22 cellular contexts compared by ENCODE assay signal in the genomic region with DNA sequence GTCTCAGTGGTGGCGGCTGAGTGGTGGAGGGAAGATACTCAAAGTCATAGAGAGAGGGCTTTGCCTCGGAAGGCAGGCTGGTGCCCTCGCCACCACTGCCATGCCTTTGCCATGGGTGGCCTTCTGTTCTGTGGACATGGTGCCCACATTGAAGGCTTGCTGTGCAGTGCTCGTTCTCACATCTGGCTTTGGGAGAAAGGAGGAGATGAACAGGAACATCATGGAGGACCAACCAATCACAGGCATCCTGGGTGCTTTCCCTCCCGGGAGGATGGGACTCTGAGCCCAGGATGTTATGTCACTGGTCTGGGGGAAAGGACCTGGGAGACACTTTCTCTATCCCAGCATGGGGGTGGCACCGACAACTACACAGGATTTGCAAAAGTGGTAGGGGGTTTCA.
A peak's percentile ranks its signal among the peaks of the same experiment; 100 is the strongest.
DNase-seq lines count a peak whose midpoint lies in the region; ATAC-seq, FAIRE-seq and TF ChIP-seq lines count a peak whose summit lies in the region.
"Had no signal": no experiment of that assay in that cellular context is flagged by ENCODE, and none has a peak within 500 bp of the region (broad histone marks: within the 10 kb centered on the region; RNA-seq: fewer than 3 reads in every experiment).

No MANE protein-coding gene starts in this region.

- H3K36me3 Mint-ChIP-seq in type B pancreatic cell, result peaks cover 36% of the 10 kb centered on the region
- H3K36me3 Mint-ChIP-seq: CD4-positive, CD25-positive, alpha-beta regulatory T cell; CD8-positive, alpha-beta memory T cell; IgD-negative memory B cell had no signal

- FAIRE-seq in bronchial epithelial cell (lab: Jason Lieb, UNC), result peak; percentile 50
- FAIRE-seq: A204.1, D721Med, G401.6, GM12892, HTR-8/SVneo had no signal

- H3K9me3 ChIP-seq in heart left ventricle, result no peaks in the 10 kb centered on the region
- H3K9me3 ChIP-seq in esophagus muscularis mucosa, result no peaks in the 10 kb centered on the region
- H3K9me3 ChIP-seq: BE2C had no signal

- DNase-seq in cardiac septum (ENCODE audit: low spot score) (peak; percentile 15), heart left ventricle (no peak), bronchial epithelial cell (ENCODE audit: low read depth) (no peak), esophagus muscularis mucosa (ENCODE audit: extremely low spot score) (peak; percentile 89), type B pancreatic cell (ENCODE audit: extremely low spot score, unreplicated experiment) (peak; percentile 62), NCI-H1092 treated with DMSO at 0.1 percent for 48 hours (lab: John Stamatoyannopoulos, UW) (no peak), GM10248 (ENCODE audit: extremely low spot score) (no peak)
- no peak for DNase-seq in effector CD8-positive, alpha-beta T cell (lab: John Stamatoyannopoulos, UW)
- DNase-seq: ACHN; BE2C; C1 segment of cervical spinal cord; CD4-positive, CD25-positive, alpha-beta regulatory T cell; CD8-positive, alpha-beta memory T cell; COR-L47; GOT3; H7 had no signal

- H3K27ac ChIP-seq in heart left ventricle (no peak overlapping the region), esophagus muscularis mucosa (replicated peaks in 1 of 4) (no peak overlapping the region)

- no peak for TF ChIP-seq POLR2A in heart left ventricle (IDR thresholded peaks at IDR 0.05)
- no peak for TF ChIP-seq POLR2A in esophagus muscularis mucosa (IDR thresholded peaks at IDR 0.05; ENCODE audit: low read depth)

- TF ChIP-seq EP300 in esophagus muscularis mucosa (IDR thresholded peaks at IDR 0.05), result no peak

- POLR2A ChIA-PET in GM10248 (lab: Yijun Ruan, JAX), result no interaction called here

- CTCF ChIA-PET in GM10248 (lab: Yijun Ruan, JAX), result interaction anchor here (1.1 to 6.9 kb wide), 2 partner anchors 10 to 61 kb away, joined by 3 to 67 read pairs; no protein-coding TSS in a partner anchor

- no peaks in the 10 kb centered on the region for H3K9me3 Mint-ChIP-seq in type B pancreatic cell
- H3K9me3 Mint-ChIP-seq: CD8-positive, alpha-beta memory T cell; IgD-negative memory B cell had no signal

- ATAC-seq in heart left ventricle, result no peak

- no peak for TF ChIP-seq CTCF in heart left ventricle (IDR thresholded peaks at IDR 0.05)
- TF ChIP-seq CTCF in bronchial epithelial cell (IDR thresholded peaks at IDR 0.05; ENCODE audit: insufficient read depth, low read length, severe bottlenecking), result no peak
- TF ChIP-seq CTCF in esophagus muscularis mucosa (IDR thresholded peaks at IDR 0.05), result no peak
- TF ChIP-seq CTCF in type B pancreatic cell (conservative IDR thresholded peaks at IDR 0.05), result no peak
- no peak for TF ChIP-seq CTCF in GM10248 (IDR thresholded peaks at IDR 0.05; ENCODE audit: control extremely low read depth, extremely low read depth, low read depth, missing control alignments)

- H3K27ac Mint-ChIP-seq in type B pancreatic cell, result no peak overlapping the region
- H3K27ac Mint-ChIP-seq: CD4-positive, CD25-positive, alpha-beta regulatory T cell; CD8-positive, alpha-beta memory T cell; IgD-negative memory B cell had no signal

- H3K4me1 ChIP-seq in heart left ventricle (no peaks in the 10 kb centered on the region), esophagus muscularis mucosa (no peaks in the 10 kb centered on the region)
- H3K4me1 ChIP-seq: BE2C had no signal

- H3K27me3 Mint-ChIP-seq in type B pancreatic cell, result no peaks in the 10 kb centered on the region
- H3K27me3 Mint-ChIP-seq: CD4-positive, CD25-positive, alpha-beta regulatory T cell; IgD-negative memory B cell had no signal

- intact Hi-C loops in cardiac septum (cut with DNase I), result no loop called here
- intact Hi-C loops in heart left ventricle (cut with DNase I), result no loop called here
- intact Hi-C loops in esophagus muscularis mucosa (cut with DNase I), result no loop called here

- WGBS in heart left ventricle, 4 donors, result 85 to 93% (median 89%) methylated on average over 5 to 6 of the region's 6 CpGs
- 100% methylated on average over 2 of the region's 6 CpGs for WGBS in esophagus muscularis mucosa

- H3K4me3 ChIP-seq in heart left ventricle (no peak overlapping the region), bronchial epithelial cell (ENCODE audit: low read depth, low read length) (no peak overlapping the region), esophagus muscularis mucosa (no peak overlapping the region)

- H3K4me3 Mint-ChIP-seq in type B pancreatic cell, result no peak overlapping the region
- H3K4me3 Mint-ChIP-seq: CD4-positive, CD25-positive, alpha-beta regulatory T cell; CD8-positive, alpha-beta memory T cell; IgD-negative memory B cell had no signal

- H3K4me1 Mint-ChIP-seq in type B pancreatic cell (ENCODE audit: unreplicated experiment), result peaks cover 10% of the 10 kb centered on the region
- H3K4me1 Mint-ChIP-seq: CD4-positive, CD25-positive, alpha-beta regulatory T cell; CD8-positive, alpha-beta memory T cell; IgD-negative memory B cell had no signal

- H3K36me3 ChIP-seq in heart left ventricle, result no peaks in the 10 kb centered on the region
- no peaks in the 10 kb centered on the region for H3K36me3 ChIP-seq in bronchial epithelial cell (ENCODE audit: control insufficient read depth, insufficient read depth, low read length)
- H3K36me3 ChIP-seq in esophagus muscularis mucosa, result peaks cover 0 to 10% (median 3%) of the 10 kb centered on the region in 4 donors

- no peaks in the 10 kb centered on the region for H3K27me3 ChIP-seq in heart left ventricle
- H3K27me3 ChIP-seq in bronchial epithelial cell (ENCODE audit: control insufficient read depth, insufficient read depth, low read length), result no peaks in the 10 kb centered on the region
- no peaks in the 10 kb centered on the region for H3K27me3 ChIP-seq in esophagus muscularis mucosa
- H3K27me3 ChIP-seq: BE2C had no signal

Comparison
In these comparisons a context has a peak if more than half of its experiments do, and no peak if none do; other contexts are left out.
1. DNase-seq: peak in cardiac septum (single experiment), esophagus muscularis mucosa (single experiment) and type B pancreatic cell (single experiment); none in heart left ventricle (0 of 5), bronchial epithelial cell (single experiment), effector CD8-positive, alpha-beta T cell (single experiment), NCI-H1092 treated with DMSO at 0.1 percent for 48 hours (single experiment) and GM10248 (single experiment).